ENCODE assay signal across 17 cellular contexts in the genomic region with DNA sequence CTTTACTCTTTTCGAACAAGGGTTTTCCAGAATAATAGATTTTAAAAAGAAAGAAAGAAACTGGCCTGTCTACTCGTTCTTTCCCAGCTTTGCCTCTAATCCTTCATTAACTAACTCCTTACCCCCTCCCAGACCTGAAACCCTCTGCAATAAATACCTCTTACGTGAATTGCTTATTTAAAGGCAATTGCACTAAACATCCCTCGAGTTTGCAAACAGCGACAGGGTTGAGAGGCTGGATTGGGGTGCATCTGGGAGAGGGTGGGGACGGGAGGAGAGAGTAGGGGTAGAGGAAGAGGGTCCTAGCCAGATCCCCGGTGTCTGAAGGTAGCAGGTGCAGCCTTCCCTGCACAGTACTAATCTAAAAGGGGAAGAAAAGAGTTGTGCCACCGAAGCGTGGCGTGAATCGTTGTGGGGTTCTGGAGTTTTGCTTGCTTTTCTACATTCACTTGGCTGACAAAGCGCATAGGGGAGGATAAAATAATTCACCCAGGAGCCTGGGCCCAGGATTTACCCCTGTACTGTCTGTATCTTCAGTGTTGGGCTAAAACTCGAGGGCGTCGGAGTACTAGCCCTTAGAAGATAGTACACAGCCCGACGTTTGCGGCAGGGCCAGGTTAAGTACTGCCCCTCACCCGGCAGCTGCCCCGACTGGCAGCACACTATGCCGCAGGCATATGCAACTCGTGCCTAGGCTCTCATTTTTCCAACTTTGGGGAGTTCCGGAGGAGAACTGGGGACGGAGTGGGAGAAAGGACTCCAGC. TPM values are rescaled to one million over a fixed set of nuclear protein-coding genes. Genes with fewer than 3 reads are reported as not detected.
DNase-seq lines count a peak whose midpoint lies in the region; ATAC-seq and TF ChIP-seq lines count a peak whose summit lies in the region.
"Had no signal": no experiment of that assay in that cellular context is flagged by ENCODE, and none has a peak within 500 bp of the region (broad histone marks: within the 10 kb centered on the region; RNA-seq: fewer than 3 reads in every experiment).

No MANE protein-coding gene starts in this region.

- H3K9me3 Mint-ChIP-seq in H9: peaks cover 2 to 4% of the 10 kb centered on the region in 2 experiments; a peak in 3 of 5 replicates
- H3K9me3 Mint-ChIP-seq in central memory CD8-positive, alpha-beta T cell: peaks cover 4% of the 10 kb centered on the region
- no peaks in the 10 kb centered on the region for H3K9me3 Mint-ChIP-seq in neural crest cell

- H3K27ac Mint-ChIP-seq in H9 (no peak overlapping the region), neural crest cell (ENCODE audit: unreplicated experiment) (no peak overlapping the region)
- H3K27ac Mint-ChIP-seq in central memory CD8-positive, alpha-beta T cell (ENCODE audit: low read depth): no peak overlapping the region

- no peak overlapping the region for H2BK120ac ChIP-seq in H9 (ENCODE audit: low read depth, low read length, poor library complexity, severe bottlenecking)

- no peak overlapping the region for H2BK20ac ChIP-seq in H9 (ENCODE audit: low read depth, low read length, poor library complexity, severe bottlenecking)

- H3K18ac ChIP-seq in H9 (ENCODE audit: insufficient read length, low read depth, low read length): no peak overlapping the region

- no peak overlapping the region for H2BK15ac ChIP-seq in H9 (ENCODE audit: low read depth, low read length)

- H4K20me1 ChIP-seq in H9 (ENCODE audit: control insufficient read depth, insufficient read depth, insufficient read length): no peaks in the 10 kb centered on the region

- peak overlapping the region; percentile 97 for H3K4me2 ChIP-seq in H9 (ENCODE audit: insufficient read depth, insufficient read length, low read length)

- H3K27ac ChIP-seq in H9 (ENCODE audit: insufficient read length, low read depth, low read length): no peak overlapping the region
- H3K27ac ChIP-seq: C4-2B had no signal

- no peak overlapping the region for H3T11ph ChIP-seq in H9 (ENCODE audit: low read length)

- no peak overlapping the region for H3K56ac ChIP-seq in H9 (ENCODE audit: insufficient read length, low read depth, low read length)

- H3K4me1 Mint-ChIP-seq in H9 (peaks cover 34 to 64% of the 10 kb centered on the region in 2 experiments), neural crest cell (peaks cover 46% of the 10 kb centered on the region)
- H3K4me1 Mint-ChIP-seq in central memory CD8-positive, alpha-beta T cell: peaks cover 32% of the 10 kb centered on the region

- TF ChIP-seq CTCF in H9 (conservative IDR thresholded peaks at IDR 0.05): no peak
- TF ChIP-seq CTCF in neural crest cell (conservative IDR thresholded peaks at IDR 0.05): no peak

- peak; percentile 75 for DNase-seq in NCI-H82 (lab: John Stamatoyannopoulos, UW)
- DNase-seq in NCI-H82 treated with DMSO at 0.1 percent for 48 hours (lab: John Stamatoyannopoulos, UW; ENCODE audit: unreplicated experiment): no peak
- DNase-seq in H9: no peak
- DNase-seq in central memory CD8-positive, alpha-beta T cell (ENCODE audit: low spot score in 2 of 2): no peak
- no peak for DNase-seq in neural crest cell (ENCODE audit: low read depth, low spot score)
- DNase-seq in effector CD8-positive, alpha-beta T cell (lab: John Stamatoyannopoulos, UW): no peak
- DNase-seq in nucleus accumbens (lab: John Stamatoyannopoulos, UW): no peak
- no peak for DNase-seq in activated CD4-positive, CD25-positive, alpha-beta regulatory T cell treated with anti-CD3 and anti-CD28 coated beads, Interleukin-2, amount 50 U/mL, for 72 hours
- DNase-seq: HCEC 1CT, small intestine had no signal

- no CpG with 5 or more reads among the region's 24 CpGs for WGBS in H9 (ENCODE audit: extremely low coverage, insufficient read length, low lambda C conversion rate)

- H3K79me1 ChIP-seq in H9 (ENCODE audit: insufficient read depth, low read depth, low read length, poor library complexity, severe bottlenecking): no peaks in the 10 kb centered on the region

- H3K4me3 Mint-ChIP-seq in H9 (peak overlapping the region in 1 of 2 experiments; percentile 85; a peak in 3 of 5 replicates), neural crest cell (peak overlapping the region; percentile 85)
- H3K4me3 Mint-ChIP-seq in central memory CD8-positive, alpha-beta T cell: peak overlapping the region; percentile 16

- H3K23ac ChIP-seq in H9 (ENCODE audit: insufficient read length, low read depth, low read length): no peak overlapping the region

- ATAC-seq in central memory CD8-positive, alpha-beta T cell (replicated peaks; ENCODE audit: extremely low read depth, poor library complexity, severe bottlenecking): no peak
- ATAC-seq: Right ventricle myocardium inferior had no signal

- peaks cover 76% of the 10 kb centered on the region for H3K27me3 ChIP-seq in H9 (ENCODE audit: insufficient read depth, low read length)

- H2BK12ac ChIP-seq in H9 (ENCODE audit: insufficient read length, low read depth, low read length): no peak overlapping the region

- no peak overlapping the region for H4K91ac ChIP-seq in H9 (ENCODE audit: insufficient read length, low read depth, low read length)

- H3K9me3 ChIP-seq in H9 (ENCODE audit: control insufficient read depth, low read depth, low read length): no peaks in the 10 kb centered on the region

- H4K5ac ChIP-seq in H9 (ENCODE audit: insufficient read length, low read depth, low read length): no peak overlapping the region

- no peak overlapping the region for H2BK5ac ChIP-seq in H9 (ENCODE audit: insufficient read length, low read length)

- no peak overlapping the region for H2AK5ac ChIP-seq in H9 (ENCODE audit: insufficient read length, low read length)

- peaks cover 20% of the 10 kb centered on the region for H3K23me2 ChIP-seq in H9 (ENCODE audit: insufficient read length, low read depth, low read length, poor library complexity, severe bottlenecking)

- H3K27me3 Mint-ChIP-seq in H9 (ENCODE audit: low read depth) (peaks cover 100% of the 10 kb centered on the region), neural crest cell (ENCODE audit: low read depth) (peaks cover 98% of the 10 kb centered on the region)
- peaks cover 97% of the 10 kb centered on the region for H3K27me3 Mint-ChIP-seq in central memory CD8-positive, alpha-beta T cell

- H3K36me3 Mint-ChIP-seq in H9 (ENCODE audit: insufficient read depth in 1 of 3, low read depth in 3 of 3) (no peaks in the 10 kb centered on the region; a peak in 1 of 7 replicates), neural crest cell (ENCODE audit: low read depth) (no peaks in the 10 kb centered on the region)
- H3K36me3 Mint-ChIP-seq in central memory CD8-positive, alpha-beta T cell (ENCODE audit: insufficient read depth): peaks cover 8% of the 10 kb centered on the region

- peaks cover 6% of the 10 kb centered on the region; the same call in 1 of the 2 replicates for H3K4me1 ChIP-seq in H9 (ENCODE audit: insufficient read depth, low read length)

- H3K4ac ChIP-seq in H9 (ENCODE audit: low read depth, low read length): no peak overlapping the region

- H4K8ac ChIP-seq in H9 (replicated peaks; ENCODE audit: insufficient read length, low read depth, low read length): no peak overlapping the region

- no peak overlapping the region for H2AFZ ChIP-seq in H9 (ENCODE audit: low read length)

- H3K9ac ChIP-seq in H9 (ENCODE audit: extremely low read depth, insufficient read length, low read length): no peak overlapping the region

- H3K14ac ChIP-seq in H9 (ENCODE audit: insufficient read depth, low read length): no peak overlapping the region

- no peaks in the 10 kb centered on the region for H3K79me2 ChIP-seq in H9 (ENCODE audit: insufficient read depth, low read length)

RNA-seq across cellular contexts. Expression of a gene that starts 1.9 kb away (rescaled TPM):
- total RNA-seq in H9 (2021): not detected in 2 replicates
- 2.5 and 2.7 TPM in 2 replicates for total RNA-seq in neural crest cell
- total RNA-seq: A172, epithelial cell of proximal tubule, glomerular endothelial cell, kidney epithelial cell, Right ventricle myocardium inferior, subcutaneous adipose tissue had no signal

RNA-seq across cellular contexts. Expression of a gene that starts 25.3 kb away (rescaled TPM):
- 0.22 TPM in 1 of 2 replicates, not detected in the other for total RNA-seq in H9 (2021)
- total RNA-seq in neural crest cell: 0.23 and 0.28 TPM in 2 replicates
- total RNA-seq: glomerular endothelial cell, Right ventricle myocardium inferior, subcutaneous adipose tissue had no signal
